In the genomic region with DNA sequence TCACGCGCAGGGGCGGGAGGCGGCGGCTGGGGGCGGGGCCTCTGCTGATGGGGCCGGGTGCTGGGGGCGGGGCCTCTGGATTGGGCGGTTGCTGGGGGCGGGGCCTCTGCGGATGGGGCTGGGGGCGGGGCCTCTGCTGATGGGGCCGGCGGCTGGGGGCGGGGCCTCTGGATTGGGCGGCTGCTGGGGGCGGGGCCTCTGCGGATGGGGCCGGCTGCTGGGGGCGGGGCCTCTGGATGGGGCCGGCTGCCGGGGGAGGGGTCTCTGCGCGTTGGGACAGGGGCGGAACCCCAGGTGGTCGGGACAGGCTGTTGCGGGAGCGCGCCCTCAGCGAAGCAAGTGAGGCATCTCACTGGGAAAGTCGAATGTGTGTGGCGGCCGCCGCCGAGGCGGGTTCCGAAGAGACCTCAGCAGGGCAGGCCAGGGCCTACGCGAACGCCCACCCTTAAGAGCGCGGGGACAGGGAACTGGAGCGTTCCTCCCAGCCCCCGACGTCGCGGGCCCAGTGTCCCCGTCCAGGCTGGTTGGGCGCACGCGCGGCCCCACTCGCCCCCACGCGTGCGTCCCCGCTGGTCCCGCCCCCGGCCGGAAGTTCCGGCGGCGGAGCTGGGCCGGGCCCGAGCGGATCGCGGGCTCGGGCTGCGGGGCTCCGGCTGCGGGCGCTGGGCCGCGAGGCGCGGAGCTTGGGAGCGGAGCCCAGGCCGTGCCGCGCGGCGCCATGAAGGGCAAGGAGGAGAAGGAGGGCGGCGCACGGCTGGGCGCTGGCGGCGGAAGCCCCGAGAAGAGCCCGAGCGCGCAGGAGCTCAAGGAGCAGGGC, we compare ENCODE assay signal across 1 cellular context.
TF ChIP-seq lines count a peak whose summit lies in the region.

A gene (plus strand): TSS at position 603 of the 817 bp plus-strand sequence. CDS start 116 bp downstream, at position 719.

TF ChIP-seq in HepG2, 621 proteins besides CTCF, POLR2A, EP300 and RAD21 (continued from another document):
- TF ChIP-seq, protein P1, sequence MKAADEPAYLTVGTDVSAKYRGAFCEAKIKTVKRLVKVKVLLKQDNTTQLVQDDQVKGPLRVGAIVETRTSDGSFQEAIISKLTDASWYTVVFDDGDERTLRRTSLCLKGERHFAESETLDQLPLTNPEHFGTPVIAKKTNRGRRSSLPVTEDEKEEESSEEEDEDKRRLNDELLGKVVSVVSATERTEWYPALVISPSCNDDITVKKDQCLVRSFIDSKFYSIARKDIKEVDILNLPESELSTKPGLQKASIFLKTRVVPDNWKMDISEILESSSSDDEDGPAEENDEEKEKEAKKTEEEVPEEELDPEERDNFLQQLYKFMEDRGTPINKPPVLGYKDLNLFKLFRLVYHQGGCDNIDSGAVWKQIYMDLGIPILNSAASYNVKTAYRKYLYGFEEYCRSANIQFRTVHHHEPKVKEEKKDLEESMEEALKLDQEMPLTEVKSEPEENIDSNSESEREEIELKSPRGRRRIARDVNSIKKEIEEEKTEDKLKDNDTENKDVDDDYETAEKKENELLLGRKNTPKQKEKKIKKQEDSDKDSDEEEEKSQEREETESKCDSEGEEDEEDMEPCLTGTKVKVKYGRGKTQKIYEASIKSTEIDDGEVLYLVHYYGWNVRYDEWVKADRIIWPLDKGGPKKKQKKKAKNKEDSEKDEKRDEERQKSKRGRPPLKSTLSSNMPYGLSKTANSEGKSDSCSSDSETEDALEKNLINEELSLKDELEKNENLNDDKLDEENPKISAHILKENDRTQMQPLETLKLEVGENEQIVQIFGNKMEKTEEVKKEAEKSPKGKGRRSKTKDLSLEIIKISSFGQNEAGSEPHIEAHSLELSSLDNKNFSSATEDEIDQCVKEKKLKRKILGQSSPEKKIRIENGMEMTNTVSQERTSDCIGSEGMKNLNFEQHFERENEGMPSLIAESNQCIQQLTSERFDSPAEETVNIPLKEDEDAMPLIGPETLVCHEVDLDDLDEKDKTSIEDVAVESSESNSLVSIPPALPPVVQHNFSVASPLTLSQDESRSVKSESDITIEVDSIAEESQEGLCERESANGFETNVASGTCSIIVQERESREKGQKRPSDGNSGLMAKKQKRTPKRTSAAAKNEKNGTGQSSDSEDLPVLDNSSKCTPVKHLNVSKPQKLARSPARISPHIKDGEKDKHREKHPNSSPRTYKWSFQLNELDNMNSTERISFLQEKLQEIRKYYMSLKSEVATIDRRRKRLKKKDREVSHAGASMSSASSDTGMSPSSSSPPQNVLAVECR (CRISPR knock-in tag; IDR thresholded peaks at IDR 0.05; ENCODE audit: borderline replicate concordance), result peak; percentile 66
- TF ChIP-seq TMF1 (CRISPR knock-in tag; IDR thresholded peaks at IDR 0.05; ENCODE audit: low read depth), result 0 out of 2 replicates have a peak, but pooled peaks have one; percentile 53
- no peak for TF ChIP-seq ATF1 (CRISPR knock-in tag; IDR thresholded peaks at IDR 0.05)
- no peak for TF ChIP-seq CEBPG (CRISPR knock-in tag; IDR thresholded peaks at IDR 0.05)
- peak; percentile 14 for TF ChIP-seq RBM39 (IDR thresholded peaks at IDR 0.05; ENCODE audit: low read depth, low read length, poor library complexity, severe bottlenecking)
- TF ChIP-seq AGO2 (optimal IDR thresholded peaks at IDR 0.05; ENCODE audit: low read depth, low read length), result peak; percentile 50
- no peak for TF ChIP-seq RXRB (CRISPR knock-in tag; IDR thresholded peaks at IDR 0.05; ENCODE audit: borderline replicate concordance)
- no peak for TF ChIP-seq ZSCAN29 (CRISPR knock-in tag; conservative IDR thresholded peaks at IDR 0.05)
- TF ChIP-seq ZNF335 (CRISPR knock-in tag; IDR thresholded peaks at IDR 0.05), result no peak
- TF ChIP-seq RBFOX2 (IDR thresholded peaks at IDR 0.05; ENCODE audit: low read depth, low read length), result peak; percentile 84
- 0 out of 2 replicates have a peak, but pooled peaks have one; percentile 10 for TF ChIP-seq ZNF441 (CRISPR knock-in tag; IDR thresholded peaks at IDR 0.05; ENCODE audit: borderline replicate concordance)
- no peak for TF ChIP-seq PAX8 (CRISPR knock-in tag; IDR thresholded peaks at IDR 0.05; ENCODE audit: borderline replicate concordance)
- TF ChIP-seq, protein P2, sequence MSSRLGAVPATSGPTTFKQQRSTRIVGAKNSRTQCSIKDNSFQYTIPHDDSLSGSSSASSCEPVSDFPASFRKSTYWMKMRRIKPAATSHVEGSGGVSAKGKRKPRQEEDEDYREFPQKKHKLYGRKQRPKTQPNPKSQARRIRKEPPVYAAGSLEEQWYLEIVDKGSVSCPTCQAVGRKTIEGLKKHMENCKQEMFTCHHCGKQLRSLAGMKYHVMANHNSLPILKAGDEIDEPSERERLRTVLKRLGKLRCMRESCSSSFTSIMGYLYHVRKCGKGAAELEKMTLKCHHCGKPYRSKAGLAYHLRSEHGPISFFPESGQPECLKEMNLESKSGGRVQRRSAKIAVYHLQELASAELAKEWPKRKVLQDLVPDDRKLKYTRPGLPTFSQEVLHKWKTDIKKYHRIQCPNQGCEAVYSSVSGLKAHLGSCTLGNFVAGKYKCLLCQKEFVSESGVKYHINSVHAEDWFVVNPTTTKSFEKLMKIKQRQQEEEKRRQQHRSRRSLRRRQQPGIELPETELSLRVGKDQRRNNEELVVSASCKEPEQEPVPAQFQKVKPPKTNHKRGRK (CRISPR knock-in tag; IDR thresholded peaks at IDR 0.05), result no peak
- TF ChIP-seq, protein P3, sequence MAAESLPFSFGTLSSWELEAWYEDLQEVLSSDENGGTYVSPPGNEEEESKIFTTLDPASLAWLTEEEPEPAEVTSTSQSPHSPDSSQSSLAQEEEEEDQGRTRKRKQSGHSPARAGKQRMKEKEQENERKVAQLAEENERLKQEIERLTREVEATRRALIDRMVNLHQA (CRISPR knock-in tag; IDR thresholded peaks at IDR 0.05), result no peak
- TF ChIP-seq, protein P4, sequence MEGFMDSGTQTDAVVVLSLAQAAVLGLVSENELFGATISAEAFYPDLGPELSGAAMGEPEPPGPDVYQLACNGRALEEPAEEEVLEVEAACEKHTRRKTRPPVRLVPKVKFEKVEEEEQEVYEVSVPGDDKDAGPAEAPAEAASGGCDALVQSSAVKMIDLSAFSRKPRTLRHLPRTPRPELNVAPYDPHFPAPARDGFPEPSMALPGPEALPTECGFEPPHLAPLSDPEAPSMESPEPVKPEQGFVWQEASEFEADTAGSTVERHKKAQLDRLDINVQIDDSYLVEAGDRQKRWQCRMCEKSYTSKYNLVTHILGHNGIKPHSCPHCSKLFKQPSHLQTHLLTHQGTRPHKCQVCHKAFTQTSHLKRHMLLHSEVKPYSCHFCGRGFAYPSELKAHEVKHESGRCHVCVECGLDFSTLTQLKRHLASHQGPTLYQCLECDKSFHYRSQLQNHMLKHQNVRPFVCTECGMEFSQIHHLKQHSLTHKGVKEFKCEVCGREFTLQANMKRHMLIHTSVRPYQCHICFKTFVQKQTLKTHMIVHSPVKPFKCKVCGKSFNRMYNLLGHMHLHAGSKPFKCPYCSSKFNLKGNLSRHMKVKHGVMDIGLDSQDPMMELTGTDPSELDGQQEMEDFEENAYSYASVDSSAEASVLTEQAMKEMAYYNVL (CRISPR knock-in tag; IDR thresholded peaks at IDR 0.05; ENCODE audit: borderline replicate concordance), result no peak
- TF ChIP-seq SUZ12 (IDR thresholded peaks at IDR 0.05; ENCODE audit: low read depth, low read length), result no peak
- TF ChIP-seq ZNF558 (CRISPR knock-in tag; IDR thresholded peaks at IDR 0.05; ENCODE audit: borderline replicate concordance), result no peak
- TF ChIP-seq ZSCAN12 (CRISPR knock-in tag; IDR thresholded peaks at IDR 0.05), result no peak
- peak; percentile 63; the same call in 1 of the 2 replicates for TF ChIP-seq ZNF768 (CRISPR knock-in tag; IDR thresholded peaks at IDR 0.05)
- TF ChIP-seq ZNF879 (CRISPR knock-in tag; IDR thresholded peaks at IDR 0.05), result no peak
- TF ChIP-seq, protein P5, sequence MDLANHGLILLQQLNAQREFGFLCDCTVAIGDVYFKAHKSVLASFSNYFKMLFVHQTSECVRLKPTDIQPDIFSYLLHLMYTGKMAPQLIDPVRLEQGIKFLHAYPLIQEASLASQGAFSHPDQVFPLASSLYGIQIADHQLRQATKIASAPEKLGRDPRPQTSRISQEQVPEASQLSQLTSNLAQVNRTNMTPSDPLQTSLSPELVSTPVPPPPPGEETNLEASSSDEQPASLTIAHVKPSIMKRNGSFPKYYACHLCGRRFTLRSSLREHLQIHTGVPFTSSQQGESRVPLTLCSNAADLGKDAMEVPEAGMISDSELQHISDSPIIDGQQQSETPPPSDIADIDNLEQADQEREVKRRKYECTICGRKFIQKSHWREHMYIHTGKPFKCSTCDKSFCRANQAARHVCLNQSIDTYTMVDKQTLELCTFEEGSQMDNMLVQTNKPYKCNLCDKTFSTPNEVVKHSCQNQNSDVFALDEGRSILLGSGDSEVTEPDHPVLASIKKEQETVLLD (CRISPR knock-in tag; IDR thresholded peaks at IDR 0.05; ENCODE audit: low read depth), result peak; percentile 68; the same call in 1 of the 2 replicates
- no peak for TF ChIP-seq ZNF44 (CRISPR knock-in tag; IDR thresholded peaks at IDR 0.05)
- TF ChIP-seq, protein P6, sequence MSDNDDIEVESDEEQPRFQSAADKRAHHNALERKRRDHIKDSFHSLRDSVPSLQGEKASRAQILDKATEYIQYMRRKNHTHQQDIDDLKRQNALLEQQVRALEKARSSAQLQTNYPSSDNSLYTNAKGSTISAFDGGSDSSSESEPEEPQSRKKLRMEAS (IDR thresholded peaks at IDR 0.05), result peak; percentile 80
- no peak for TF ChIP-seq CREM (IDR thresholded peaks at IDR 0.05)
- no peak for TF ChIP-seq CREM (CRISPR knock-in tag; IDR thresholded peaks at IDR 0.05)
- TF ChIP-seq, protein P7, sequence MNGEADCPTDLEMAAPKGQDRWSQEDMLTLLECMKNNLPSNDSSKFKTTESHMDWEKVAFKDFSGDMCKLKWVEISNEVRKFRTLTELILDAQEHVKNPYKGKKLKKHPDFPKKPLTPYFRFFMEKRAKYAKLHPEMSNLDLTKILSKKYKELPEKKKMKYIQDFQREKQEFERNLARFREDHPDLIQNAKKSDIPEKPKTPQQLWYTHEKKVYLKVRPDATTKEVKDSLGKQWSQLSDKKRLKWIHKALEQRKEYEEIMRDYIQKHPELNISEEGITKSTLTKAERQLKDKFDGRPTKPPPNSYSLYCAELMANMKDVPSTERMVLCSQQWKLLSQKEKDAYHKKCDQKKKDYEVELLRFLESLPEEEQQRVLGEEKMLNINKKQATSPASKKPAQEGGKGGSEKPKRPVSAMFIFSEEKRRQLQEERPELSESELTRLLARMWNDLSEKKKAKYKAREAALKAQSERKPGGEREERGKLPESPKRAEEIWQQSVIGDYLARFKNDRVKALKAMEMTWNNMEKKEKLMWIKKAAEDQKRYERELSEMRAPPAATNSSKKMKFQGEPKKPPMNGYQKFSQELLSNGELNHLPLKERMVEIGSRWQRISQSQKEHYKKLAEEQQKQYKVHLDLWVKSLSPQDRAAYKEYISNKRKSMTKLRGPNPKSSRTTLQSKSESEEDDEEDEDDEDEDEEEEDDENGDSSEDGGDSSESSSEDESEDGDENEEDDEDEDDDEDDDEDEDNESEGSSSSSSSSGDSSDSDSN (CRISPR knock-in tag; IDR thresholded peaks at IDR 0.05), result 0 out of 2 replicates have a peak, but pooled peaks have one; percentile 4
- TF ChIP-seq SMC3 (IDR thresholded peaks at IDR 0.05; ENCODE audit: low read length), result no peak
- TF ChIP-seq BHLHE40 (IDR thresholded peaks at IDR 0.05; ENCODE audit: low read length), result peak; percentile 34; the same call in 1 of the 2 replicates
- TF ChIP-seq ZNF83 (CRISPR knock-in tag; IDR thresholded peaks at IDR 0.05; ENCODE audit: borderline replicate concordance), result peak; percentile 37; the same call in 1 of the 2 replicates
- TF ChIP-seq ZNF563 (CRISPR knock-in tag; IDR thresholded peaks at IDR 0.05), result peak; percentile 14; the same call in 1 of the 2 replicates
- 0 out of 2 replicates have a peak, but pooled peaks have one; percentile 40 for TF ChIP-seq NKX3-1 (CRISPR knock-in tag; IDR thresholded peaks at IDR 0.05)
- TF ChIP-seq ZNF263 (CRISPR knock-in tag; IDR thresholded peaks at IDR 0.05), result peak; percentile 42; the same call in 1 of the 2 replicates
- TF ChIP-seq, protein P8, sequence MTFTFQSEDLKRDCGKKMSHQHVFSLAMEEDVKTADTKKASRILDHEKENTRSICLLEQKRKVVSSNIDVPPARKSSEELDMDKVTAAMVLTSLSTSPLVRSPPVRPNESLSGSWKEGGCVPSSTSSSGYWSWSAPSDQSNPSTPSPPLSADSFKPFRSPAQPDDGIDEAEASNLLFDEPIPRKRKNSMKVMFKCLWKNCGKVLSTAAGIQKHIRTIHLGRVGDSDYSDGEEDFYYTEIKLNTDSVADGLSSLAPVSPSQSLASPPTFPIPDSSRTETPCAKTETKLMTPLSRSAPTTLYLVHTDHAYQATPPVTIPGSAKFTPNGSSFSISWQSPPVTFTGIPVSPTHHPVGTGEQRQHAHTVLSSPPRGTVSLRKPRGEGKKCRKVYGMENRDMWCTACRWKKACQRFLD (CRISPR knock-in tag; IDR thresholded peaks at IDR 0.05; ENCODE audit: borderline replicate concordance), result no peak
- no peak for TF ChIP-seq KMT2A (CRISPR knock-in tag; IDR thresholded peaks at IDR 0.05)
- peak; percentile 47; the same call in 1 of the 2 replicates for TF ChIP-seq HOXA5 (CRISPR knock-in tag; IDR thresholded peaks at IDR 0.05)
- TF ChIP-seq ZMYM2 (CRISPR knock-in tag; IDR thresholded peaks at IDR 0.05), result peak; percentile 14; the same call in 1 of the 2 replicates
- peak; percentile 82 for TF ChIP-seq SP2 (CRISPR knock-in tag; IDR thresholded peaks at IDR 0.05)
- TF ChIP-seq, protein P9, sequence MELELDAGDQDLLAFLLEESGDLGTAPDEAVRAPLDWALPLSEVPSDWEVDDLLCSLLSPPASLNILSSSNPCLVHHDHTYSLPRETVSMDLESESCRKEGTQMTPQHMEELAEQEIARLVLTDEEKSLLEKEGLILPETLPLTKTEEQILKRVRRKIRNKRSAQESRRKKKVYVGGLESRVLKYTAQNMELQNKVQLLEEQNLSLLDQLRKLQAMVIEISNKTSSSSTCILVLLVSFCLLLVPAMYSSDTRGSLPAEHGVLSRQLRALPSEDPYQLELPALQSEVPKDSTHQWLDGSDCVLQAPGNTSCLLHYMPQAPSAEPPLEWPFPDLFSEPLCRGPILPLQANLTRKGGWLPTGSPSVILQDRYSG (CRISPR knock-in tag; IDR thresholded peaks at IDR 0.05), result no peak
- TF ChIP-seq ZBTB7B (CRISPR knock-in tag; IDR thresholded peaks at IDR 0.05), result 0 out of 2 replicates have a peak, but pooled peaks have one; percentile 24
- TF ChIP-seq SPEN (CRISPR knock-in tag; IDR thresholded peaks at IDR 0.05; ENCODE audit: low read depth), result peak; percentile 28
TF ChIP-seq in HepG2: peak in this region for 102.
